26 cellular contexts compared by ENCODE assay signal in the genomic region with DNA sequence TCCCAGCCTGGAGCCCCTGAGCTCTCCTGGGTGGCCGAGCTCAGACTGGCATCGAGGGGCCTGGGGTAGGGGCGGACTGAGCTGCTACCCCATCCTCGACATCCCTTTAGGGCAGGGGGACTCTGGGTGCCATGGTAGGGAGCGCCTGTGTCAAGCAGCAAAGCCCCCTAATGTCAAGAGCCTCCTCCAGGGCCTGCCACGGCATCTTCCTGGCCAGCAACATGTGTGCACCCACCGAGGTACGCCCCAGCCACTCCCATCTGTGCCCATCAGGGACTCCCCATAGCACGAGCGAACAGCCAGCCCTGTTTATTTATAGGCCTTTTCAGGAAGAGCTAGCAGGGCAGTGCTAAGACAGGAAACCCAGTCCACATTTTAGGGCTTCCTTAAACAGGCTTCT. TPM values are rescaled to one million over a fixed set of nuclear protein-coding genes. Genes with fewer than 3 reads are reported as not detected.
DNase-seq lines count a peak whose midpoint lies in the region; ATAC-seq and TF ChIP-seq lines count a peak whose summit lies in the region.
"Had no signal": no experiment of that assay in that cellular context is flagged by ENCODE, and none has a peak within 500 bp of the region (broad histone marks: within the 10 kb centered on the region; RNA-seq: fewer than 3 reads in every experiment).

No MANE protein-coding gene starts in this region.

- CTCF ChIA-PET in HEK293 (lab: Yijun Ruan, JAX): interaction anchor here (0.5 to 0.9 kb wide), 3 partner anchors 24 to 92 kb away, joined by 3 to 5 read pairs (median 3); no protein-coding TSS in a partner anchor

- no peaks in the 10 kb centered on the region for H3K27me3 ChIP-seq in transverse colon

- H3K4me3 ChIP-seq in HEK293 (ENCODE audit: low read depth, low read length): no peak overlapping the region
- no peak overlapping the region for H3K4me3 ChIP-seq in transverse colon
- H3K4me3 ChIP-seq: GM12878, GM23338, HAP-1, PC-9 had no signal

- H3K4me1 ChIP-seq in HEK293 (ENCODE audit: control insufficient read depth, insufficient read depth, low read length) (no peaks in the 10 kb centered on the region), transverse colon (no peaks in the 10 kb centered on the region)
- H3K4me1 ChIP-seq: Caco-2, HAP-1 had no signal

- H3K27ac ChIP-seq in HEK293 (ENCODE audit: extremely low read depth, low read depth, low read length) (no peak overlapping the region), transverse colon (no peak overlapping the region)
- H3K27ac ChIP-seq: PC-9 had no signal

- TF ChIP-seq POLR2A in transverse colon (IDR thresholded peaks at IDR 0.05): no peak

- H3K9me3 ChIP-seq in HEK293 (ENCODE audit: control insufficient read depth, insufficient read depth, low read depth, low read length): no peaks in the 10 kb centered on the region
- H3K9me3 ChIP-seq in transverse colon: no peaks in the 10 kb centered on the region
- H3K9me3 ChIP-seq: Caco-2, HAP-1 had no signal

- intact Hi-C loops in transverse colon (cut with DNase I; ENCODE audit: low total_unique reads): no loop called here

- H3K36me3 ChIP-seq in HEK293 (ENCODE audit: control insufficient read depth in 2 of 2, insufficient read depth in 1 of 2, low read length in 2 of 2) (peaks cover 17 to 37% of the 10 kb centered on the region in 2 experiments), transverse colon (no peaks in the 10 kb centered on the region)

- TF ChIP-seq EP300 in transverse colon (IDR thresholded peaks at IDR 0.05; ENCODE audit: low read depth): no peak

- 50 to 74% methylated on average over 2 to 10 of the region's 10 CpGs for WGBS in transverse colon (ENCODE audit: low coverage in 1 of 2), 2 donors

- ATAC-seq in HG03432 (IDR thresholded peaks at IDR 0.05; ENCODE audit: unreplicated experiment): no peak
- ATAC-seq in HG03521 (IDR thresholded peaks at IDR 0.05; ENCODE audit: unreplicated experiment): no peak
- ATAC-seq: GM12878 had no signal

- peak; percentile 36 for DNase-seq in Ammon's horn (ENCODE audit: low spot score)
- DNase-seq in MV-4-11 (lab: John Stamatoyannopoulos, UW): peak; percentile 58
- DNase-seq in UCSD-AML1 (lab: John Stamatoyannopoulos, UW; ENCODE audit: unreplicated experiment): peak; percentile 64
- no peak for DNase-seq in transverse colon
- DNase-seq in HuH-7 (ENCODE audit: low spot score): no peak
- DNase-seq: Caco-2; CD4-positive, alpha-beta T cell; DMS 273 treated with DMSO at 0.1 percent for 48 hours; DMS79 treated with DMSO at 0.1 percent for 48 hours; MM.1S; NCI-H1105 treated with DMSO at 0.1 percent for 48 hours; NCI-H2029 treated with DMSO at 0.1 percent for 48 hours; NCI-H524 treated with DMSO at 0.1 percent for 48 hours; NCI-H82; PC-9; RPMI8226; SHP77 had no signal

- TF ChIP-seq CTCF in HEK293 (tag by site-specific recombination; IDR thresholded peaks at IDR 0.05) (no peak), transverse colon (IDR thresholded peaks at IDR 0.05) (no peak)

- in situ Hi-C loops in transverse colon (cut with MboI; ENCODE audit: low pct_ligation_motif_present in 1 of 4, low pct_unique_long_range_greater_than_20kb in 1 of 4, low sequenced_read_pairs in 3 of 4): no loop called here

- POLR2A ChIA-PET in HEK293 (lab: Yijun Ruan, JAX): interaction anchor here (0.5 kb wide), 1 partner anchor 127 kb away, joined by 4 read pairs; the partner anchor contains the start of gene GPATCH1

TF ChIP-seq in HEK293, 187 proteins besides CTCF, POLR2A, EP300 and RAD21:
- TF ChIP-seq KLF8 (tag by site-specific recombination; IDR thresholded peaks at IDR 0.05) (0 out of 2 replicates have a peak, but pooled peaks have one; percentile 14), WT1 (tag by site-specific recombination; IDR thresholded peaks at IDR 0.05) (no peak)

RNA-seq across cellular contexts. Expression of gene LRP3, which starts 14.2 kb away (rescaled TPM):
- total RNA-seq in transverse colon: 10 to 100 TPM; 12.5 to 23.6 (median 17.1) TPM
- total RNA-seq: B cell had no signal

RNA-seq across cellular contexts. Expression of gene SLC7A10, which starts 17.3 kb away (rescaled TPM):
- total RNA-seq in transverse colon: under 1 TPM in 1 of 4 donors, not detected in 3; 0.48 TPM
- total RNA-seq: A172; B cell; Caco-2; CD4-positive, alpha-beta T cell; GM12878; LHCN-M2; PC-9 had no signal

Comparison
In these comparisons a context has a peak if more than half of its experiments do, and no peak if none do; other contexts are left out.
1. DNase-seq: peak in Ammon's horn (single experiment), MV-4-11 (single experiment) and UCSD-AML1 (single experiment); none in transverse colon (single experiment) and HuH-7 (single experiment).